ENCODE assay signal across 8 cellular contexts in the genomic region with DNA sequence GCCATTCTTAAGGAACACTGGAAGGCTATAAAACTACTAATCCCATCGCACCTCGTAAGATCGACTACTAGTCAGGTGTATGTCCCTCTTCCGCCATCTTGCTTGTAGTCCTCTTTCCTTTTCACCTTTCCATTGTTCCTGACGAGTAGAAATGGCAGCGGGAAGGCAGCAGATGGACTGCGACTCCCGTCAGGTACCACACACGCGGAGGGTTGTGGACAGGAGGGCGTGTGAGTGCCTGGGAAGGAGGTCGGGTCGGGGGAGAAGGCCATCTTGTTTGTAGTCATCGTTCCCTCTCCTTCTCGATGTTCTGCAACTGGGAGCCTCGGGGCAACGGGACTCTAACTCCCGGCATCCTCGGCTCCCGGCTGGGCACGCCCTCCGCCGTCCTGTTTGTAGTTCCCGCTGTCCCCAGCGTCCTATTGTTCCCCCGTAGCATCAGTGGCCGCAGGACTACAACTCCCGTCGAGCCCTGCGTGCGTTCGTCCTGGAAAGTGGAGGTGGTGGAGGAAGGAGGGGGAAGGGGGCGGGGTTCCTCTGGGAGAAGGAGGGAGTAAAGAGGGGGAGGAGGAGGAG. TPM values are rescaled to one million over a fixed set of nuclear protein-coding genes. Genes with fewer than 3 reads are reported as not detected.
DNase-seq lines count a peak whose midpoint lies in the region; ATAC-seq lines count a peak whose summit lies in the region.

No MANE protein-coding gene starts in this region.

- H3K27ac Mint-ChIP-seq in activated CD8-positive, alpha-beta memory T cell treated with anti-CD3 and anti-CD28 coated beads, Interleukin-2, amount 10 ng/mL, durations not matched to agents 7 days and 5 days: peak overlapping the region; percentile 99
- H3K27ac Mint-ChIP-seq in effector memory CD8-positive, alpha-beta T cell: peak overlapping the region; percentile 96 to 99

- H3K27ac ChIP-seq in HUES48 (ENCODE audit: low read depth, low read length): peak overlapping the region; percentile 96

- peak overlapping the region; percentile 80 for H3K4me3 ChIP-seq in HUES48 (ENCODE audit: low read depth, low read length)

- H3K27me3 ChIP-seq in HUES48 (ENCODE audit: control insufficient read depth, insufficient read depth, low read length): no peaks in the 10 kb centered on the region

- peak overlapping the region; percentile 87 for H3K4me3 Mint-ChIP-seq in activated CD8-positive, alpha-beta memory T cell treated with anti-CD3 and anti-CD28 coated beads, Interleukin-2, amount 10 ng/mL, durations not matched to agents 7 days and 5 days
- H3K4me3 Mint-ChIP-seq in effector memory CD8-positive, alpha-beta T cell: peak overlapping the region; percentile 92 to 95

- H3K9me3 Mint-ChIP-seq in activated CD8-positive, alpha-beta memory T cell treated with anti-CD3 and anti-CD28 coated beads, Interleukin-2, amount 10 ng/mL, durations not matched to agents 7 days and 5 days (ENCODE audit: low read depth): no peaks in the 10 kb centered on the region
- H3K9me3 Mint-ChIP-seq in effector memory CD8-positive, alpha-beta T cell: no peaks in the 10 kb centered on the region

- H3K36me3 ChIP-seq in HUES48 (ENCODE audit: control insufficient read depth, insufficient read depth, low read length): peaks cover 17% of the 10 kb centered on the region

- peaks cover 20% of the 10 kb centered on the region for H3K4me1 Mint-ChIP-seq in activated CD8-positive, alpha-beta memory T cell treated with anti-CD3 and anti-CD28 coated beads, Interleukin-2, amount 10 ng/mL, durations not matched to agents 7 days and 5 days
- H3K4me1 Mint-ChIP-seq in effector memory CD8-positive, alpha-beta T cell (ENCODE audit: low read depth in 2 of 2): peaks cover 22 to 26% of the 10 kb centered on the region in 2 donors

- peak overlapping the region; percentile 87 for H3K9ac ChIP-seq in HUES48 (ENCODE audit: low read depth, low read length)

- no peaks in the 10 kb centered on the region for H3K27me3 Mint-ChIP-seq in activated CD8-positive, alpha-beta memory T cell treated with anti-CD3 and anti-CD28 coated beads, Interleukin-2, amount 10 ng/mL, durations not matched to agents 7 days and 5 days
- no peaks in the 10 kb centered on the region for H3K27me3 Mint-ChIP-seq in effector memory CD8-positive, alpha-beta T cell

- DNase-seq in COR-L47 (lab: John Stamatoyannopoulos, UW) (peak; percentile 99), NOMO-1 treated with dmso at 0.1 percent for 144 hours (lab: John Stamatoyannopoulos, UW; ENCODE audit: unreplicated experiment) (peak; percentile 97), medulla oblongata (ENCODE audit: extremely low spot score) (peak; percentile 100)
- peak; percentile 99 for DNase-seq in activated CD8-positive, alpha-beta memory T cell treated with anti-CD3 and anti-CD28 coated beads, Interleukin-2, amount 10 ng/mL, durations not matched to agents 7 days and 5 days
- peak; percentile 90 to 91 (median 91) for DNase-seq in effector memory CD8-positive, alpha-beta T cell
- peak; percentile 82 to 91 (median 91) for DNase-seq in stimulated activated CD4-positive, alpha-beta T cell treated with anti-CD3 and anti-CD28 coated beads, TNF-alpha, amount 100 ng/mL, for 4 hours (ENCODE audit: low read depth in 3 of 3)

- H3K9me3 ChIP-seq in HUES48 (ENCODE audit: control insufficient read depth, insufficient read depth, low read length): no peaks in the 10 kb centered on the region

- H3K36me3 Mint-ChIP-seq in activated CD8-positive, alpha-beta memory T cell treated with anti-CD3 and anti-CD28 coated beads, Interleukin-2, amount 10 ng/mL, durations not matched to agents 7 days and 5 days: no peaks in the 10 kb centered on the region
- H3K36me3 Mint-ChIP-seq in effector memory CD8-positive, alpha-beta T cell (ENCODE audit: insufficient read depth): peaks cover 18% of the 10 kb centered on the region

- H3K4me1 ChIP-seq in HUES48 (ENCODE audit: control insufficient read depth, insufficient read depth, low read length): no peaks in the 10 kb centered on the region; the same call in 1 of the 2 replicates

- CTCF ChIA-PET in activated CD8-positive, alpha-beta memory T cell treated with anti-CD3 and anti-CD28 coated beads, Interleukin-2, amount 10 ng/mL, durations not matched to agents 7 days and 5 days (lab: Charles Lee): interaction anchor here (0.8 kb wide), 1 partner anchor 79 kb away, joined by 5 read pairs; no protein-coding TSS in a partner anchor

- ATAC-seq in GM21447 (IDR thresholded peaks at IDR 0.05; ENCODE audit: unreplicated experiment): peak; percentile 64
- ATAC-seq in activated CD8-positive, alpha-beta memory T cell treated with anti-CD3 and anti-CD28 coated beads, Interleukin-2, amount 10 ng/mL, durations not matched to agents 7 days and 5 days: peak; percentile 79
- ATAC-seq in effector memory CD8-positive, alpha-beta T cell (replicated peaks): peak; percentile 70

RNA-seq across cellular contexts. Expression of a gene that starts 0.3 kb away (rescaled TPM):
- 10 to 100 TPM; 26.1 to 29.2 TPM for total RNA-seq in activated CD8-positive, alpha-beta memory T cell treated with anti-CD3 and anti-CD28 coated beads, Interleukin-2, amount 10 ng/mL, durations not matched to agents 7 days and 5 days

RNA-seq across cellular contexts. Expression of a gene that starts 25.8 kb away (rescaled TPM):
- 10 to 100 TPM; 19.5 to 20.5 TPM for total RNA-seq in activated CD8-positive, alpha-beta memory T cell treated with anti-CD3 and anti-CD28 coated beads, Interleukin-2, amount 10 ng/mL, durations not matched to agents 7 days and 5 days

RNA-seq across cellular contexts. Expression of a gene that starts 26.6 kb away (rescaled TPM):
- total RNA-seq in activated CD8-positive, alpha-beta memory T cell treated with anti-CD3 and anti-CD28 coated beads, Interleukin-2, amount 10 ng/mL, durations not matched to agents 7 days and 5 days: under 1 TPM; 0.35 to 0.47 TPM

RNA-seq across cellular contexts. Expression of a gene that starts 29.2 kb away (rescaled TPM):
- 10 to 100 TPM; 25.6 to 26.8 TPM for total RNA-seq in activated CD8-positive, alpha-beta memory T cell treated with anti-CD3 and anti-CD28 coated beads, Interleukin-2, amount 10 ng/mL, durations not matched to agents 7 days and 5 days

RNA-seq across cellular contexts. Expression of a gene that starts 34.5 kb away (rescaled TPM):
- total RNA-seq in activated CD8-positive, alpha-beta memory T cell treated with anti-CD3 and anti-CD28 coated beads, Interleukin-2, amount 10 ng/mL, durations not matched to agents 7 days and 5 days: 10 to 100 TPM; 23.9 to 26.4 TPM

Comparison
In these comparisons a context has a peak if more than half of its experiments do, and no peak if none do; other contexts are left out.
1. Peak in every context shown above with its lines: DNase-seq, ATAC-seq, H3K4me3 ChIP-seq and H3K27ac ChIP-seq.